In the genomic region with DNA sequence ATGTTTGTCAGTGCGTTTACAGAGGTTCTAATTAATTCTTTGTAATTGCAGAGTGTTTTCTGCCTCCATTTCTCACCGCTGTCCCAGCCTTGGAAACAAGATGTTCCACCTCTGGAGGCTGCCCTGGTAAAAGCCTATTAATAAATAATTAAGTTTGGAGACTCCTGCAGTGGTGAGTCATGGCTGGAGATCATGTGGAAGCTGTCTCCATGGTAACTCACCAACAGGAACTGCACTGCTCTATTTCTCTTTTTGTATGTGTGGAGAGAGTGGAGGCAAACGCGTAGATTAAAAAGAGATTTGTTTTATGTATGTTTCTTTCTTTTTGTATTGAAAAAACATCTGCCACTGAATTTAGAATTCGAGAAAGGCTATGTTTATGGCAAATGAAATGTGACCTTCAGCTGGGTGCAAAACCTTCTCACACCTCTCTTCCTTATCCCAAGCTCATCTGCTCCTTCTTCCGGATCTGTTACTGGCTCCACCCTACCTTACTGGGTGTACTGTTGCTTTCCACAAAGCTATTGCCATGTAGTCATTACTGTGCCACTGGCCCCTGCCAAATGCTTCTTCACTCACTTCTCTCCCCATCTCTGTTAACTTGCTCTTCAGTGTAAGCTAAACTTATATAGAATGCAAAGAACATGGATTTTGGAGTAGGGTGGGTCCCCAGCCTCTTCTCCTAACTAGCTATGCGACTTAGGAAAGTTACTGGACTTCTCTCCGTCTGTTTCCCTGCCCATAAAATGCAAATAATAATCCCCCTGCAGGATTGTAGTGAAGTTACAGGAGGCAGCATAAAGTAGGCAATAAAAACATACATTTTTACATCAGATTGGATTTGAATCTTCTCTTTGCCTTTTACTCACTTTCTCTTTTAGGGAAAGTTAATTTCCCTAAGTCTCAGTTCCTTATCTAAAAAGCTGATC, we compare ENCODE assay signal across 7 cellular contexts.
DNase-seq lines count a peak whose midpoint lies in the region; ATAC-seq and TF ChIP-seq lines count a peak whose summit lies in the region.

No MANE protein-coding gene starts in this region.

- peak overlapping the region; percentile 24 for H3K4me3 ChIP-seq in retinal pigment epithelial cell (ENCODE audit: low read length)

- peak overlapping the region; percentile 57 for H3K27ac Mint-ChIP-seq in glutamatergic neuron (ENCODE audit: unreplicated experiment)
- no peak overlapping the region for H3K27ac Mint-ChIP-seq in immature natural killer cell

- no peak for ATAC-seq in GM21526 (IDR thresholded peaks at IDR 0.05; ENCODE audit: low FRiP score, unreplicated experiment)

- H3K36me3 Mint-ChIP-seq in glutamatergic neuron (ENCODE audit: unreplicated experiment) (peaks cover 2% of the 10 kb centered on the region), immature natural killer cell (no peaks in the 10 kb centered on the region)

- H3K27me3 Mint-ChIP-seq in glutamatergic neuron (ENCODE audit: unreplicated experiment) (peaks cover 1% of the 10 kb centered on the region), immature natural killer cell (ENCODE audit: low read depth in 3 of 3) (no peaks in the 10 kb centered on the region)

- no peaks in the 10 kb centered on the region for H3K9me3 Mint-ChIP-seq in glutamatergic neuron (ENCODE audit: unreplicated experiment)
- peaks cover 0 to 5% (median 2%) of the 10 kb centered on the region in 6 donors for H3K9me3 Mint-ChIP-seq in immature natural killer cell

- H3K4me1 Mint-ChIP-seq in glutamatergic neuron (ENCODE audit: low read depth, unreplicated experiment) (peaks cover 8% of the 10 kb centered on the region), immature natural killer cell (no peaks in the 10 kb centered on the region)

- DNase-seq in HPDE6-E6E7 (ENCODE audit: extremely low spot score) = peak; percentile 76
- peak; percentile 43 for DNase-seq in SHP77 treated with DMSO at 0.1 percent for 48 hours (lab: John Stamatoyannopoulos, UW)
- DNase-seq in glutamatergic neuron = no peak
- peak; percentile 78 for DNase-seq in retinal pigment epithelial cell (ENCODE audit: low read depth)
- no peak for DNase-seq in immature natural killer cell
- no peak for DNase-seq in stimulated activated naive CD4-positive, alpha-beta T cell (lab: John Stamatoyannopoulos, UW)

- H3K4me3 Mint-ChIP-seq in glutamatergic neuron (ENCODE audit: unreplicated experiment) (peak overlapping the region; percentile 39), immature natural killer cell (no peak overlapping the region)

- TF ChIP-seq CTCF in glutamatergic neuron (IDR thresholded peaks at IDR 0.05; ENCODE audit: partially characterized antibody, unreplicated experiment) = peak; percentile 62
- TF ChIP-seq CTCF in retinal pigment epithelial cell (conservative IDR thresholded peaks at IDR 0.05; ENCODE audit: low read depth, low read length) = peak; percentile 48

Comparison
In these comparisons a context has a peak if more than half of its experiments do, and no peak if none do; other contexts are left out.
1. DNase-seq: peak in HPDE6-E6E7 (single experiment), SHP77 treated with DMSO at 0.1 percent for 48 hours (single experiment) and retinal pigment epithelial cell (single experiment); none in glutamatergic neuron (single experiment), immature natural killer cell (0 of 3) and stimulated activated naive CD4-positive, alpha-beta T cell (0 of 6).